In genomic region chr11:119139276-119139675, GRCh38 we compare ENCODE assay signal across 7 cellular contexts. TPM values are rescaled to one million over a fixed set of nuclear protein-coding genes. Genes with fewer than 3 reads are reported as not detected.
DNase-seq lines count a peak whose midpoint lies in the region.
"Had no signal": no experiment of that assay in that cellular context is flagged by ENCODE, and none has a peak within 500 bp of the region (broad histone marks: within the 10 kb centered on the region; RNA-seq: fewer than 3 reads in every experiment).

No MANE protein-coding gene starts in this region.

- peak; percentile 81 for DNase-seq in mesenteric fat pad (ENCODE audit: low spot score)

RNA-seq across cellular contexts. Expression of gene ABCG4, which starts 9.6 kb away (rescaled TPM):
- not detected for total RNA-seq in mesenteric fat pad
- total RNA-seq: A673; B cell; Calu3; CD4-positive, CD25-positive, alpha-beta regulatory T cell; CD8-positive, alpha-beta T cell; Daoy had no signal

RNA-seq across cellular contexts. Expression of gene HINFP, which starts 17.9 kb away (rescaled TPM):
- total RNA-seq in mesenteric fat pad, result 13.5 TPM

RNA-seq across cellular contexts. Expression of gene NLRX1, which starts 29.2 kb away (rescaled TPM):
- total RNA-seq in mesenteric fat pad, result 16.3 TPM

RNA-seq across cellular contexts. Expression of gene C2CD2L, which starts 32.1 kb away (rescaled TPM):
- 11.0 TPM for total RNA-seq in mesenteric fat pad

RNA-seq across cellular contexts. Expression of gene DPAGT1, which starts 37.6 kb away (rescaled TPM):
- 40.9 TPM for total RNA-seq in mesenteric fat pad
